In genomic region chr12:62656576-62657362, GRCh38 we compare ENCODE assay signal across 27 cellular contexts.
DNase-seq lines count a peak whose midpoint lies in the region; ATAC-seq, FAIRE-seq and TF ChIP-seq lines count a peak whose summit lies in the region.
"Had no signal": no experiment of that assay in that cellular context is flagged by ENCODE, and none has a peak within 500 bp of the region (broad histone marks: within the 10 kb centered on the region; RNA-seq: fewer than 3 reads in every experiment).

No MANE protein-coding gene starts in this region.

- H2AK5ac ChIP-seq in H1 (ENCODE audit: low read depth, low read length), result peak overlapping the region; percentile 96

- H3K9me3 ChIP-seq in NT2/D1 (ENCODE audit: insufficient read depth, low read length) (peaks cover 9% of the 10 kb centered on the region; the same call in 1 of the 2 replicates), H1 (ENCODE audit: insufficient read depth in 2 of 2, low read depth in 1 of 2, low read length in 1 of 2) (no peaks in the 10 kb centered on the region), upper lobe of right lung (no peaks in the 10 kb centered on the region)
- H3K9me3 ChIP-seq: Caco-2, gastroesophageal sphincter, lower lobe of right lung, SJCRH30, testis had no signal

- H3K79me1 ChIP-seq in H1 (ENCODE audit: low read depth, low read length), result no peaks in the 10 kb centered on the region

- H3K4me1 Mint-ChIP-seq in GM23338 (peaks cover 90% of the 10 kb centered on the region), nephron progenitor cell (peaks cover 70% of the 10 kb centered on the region)
- H3K4me1 Mint-ChIP-seq: activated B cell treated with CpG ODN at 0.5 μM for 24 hours had no signal

- H2AFZ ChIP-seq in GM23338 (no peak overlapping the region), H1 (ENCODE audit: low read length) (no peak overlapping the region)

- H3K27me3 Mint-ChIP-seq in GM23338 (ENCODE audit: insufficient read depth, low read depth, poor library complexity) (peaks cover 49% of the 10 kb centered on the region), nephron progenitor cell (ENCODE audit: low read depth, poor library complexity) (peaks cover 3% of the 10 kb centered on the region)
- H3K27me3 Mint-ChIP-seq: activated B cell treated with CpG ODN at 0.5 μM for 24 hours had no signal

- H3K27ac Mint-ChIP-seq in GM23338, result peak overlapping the region; percentile 33; the same call in 1 of the 2 replicates
- peak overlapping the region; percentile 92 for H3K27ac Mint-ChIP-seq in nephron progenitor cell
- H3K27ac Mint-ChIP-seq: activated B cell treated with CpG ODN at 0.5 μM for 24 hours; activated naive CD4-positive, alpha-beta T cell treated with anti-CD3 and anti-CD28 coated beads for 36 hours had no signal

- H3K9me2 ChIP-seq in GM23338 (ENCODE audit: insufficient read depth), result no peaks in the 10 kb centered on the region

- no peak overlapping the region for H4K8ac ChIP-seq in H1 (ENCODE audit: extremely low read depth, insufficient read depth, low read length)

- POLR2A ChIA-PET in H1 (lab: Charles Lee; ENCODE audit: partially characterized antibody), result interaction anchor here (0.9 to 2.2 kb wide), 6 partner anchors 17 to 54 kb away, joined by 4 to 13 read pairs (median 4); no protein-coding TSS in a partner anchor

- no peaks in the 10 kb centered on the region for H4K20me1 ChIP-seq in GM23338 (replicated peaks; ENCODE audit: insufficient read depth)
- no peaks in the 10 kb centered on the region for H4K20me1 ChIP-seq in H1 (replicated peaks in 1 of 2; ENCODE audit: control insufficient read depth in 1 of 2, insufficient read depth in 2 of 2, low read length in 2 of 2)
- H4K20me1 ChIP-seq: BLaER1 treated with 17β-estradiol and CSF1 and Interleukin-3, amounts not matched to agents 10 nM and 100 nM had no signal

- intact Hi-C loops in upper lobe of right lung (cut with DNase I), result no loop called here

- H3K27me3 ChIP-seq in GM23338 (ENCODE audit: insufficient read depth), result peaks cover 18% of the 10 kb centered on the region; the same call in 1 of the 2 replicates
- H3K27me3 ChIP-seq in NT2/D1 (ENCODE audit: insufficient read depth, insufficient read length), result no peaks in the 10 kb centered on the region
- peaks cover 5 to 19% (median 14%) of the 10 kb centered on the region in 4 experiments for H3K27me3 ChIP-seq in H1 (replicated peaks in 1 of 4; ENCODE audit: control insufficient read depth in 3 of 4, extremely low read depth in 1 of 4, insufficient read depth in 3 of 4, low read length in 3 of 4)
- no peaks in the 10 kb centered on the region for H3K27me3 ChIP-seq in upper lobe of right lung
- H3K27me3 ChIP-seq: BLaER1 treated with 17β-estradiol and CSF1 and Interleukin-3, amounts not matched to agents 10 nM and 100 nM; cardiac muscle cell; gastroesophageal sphincter; SJCRH30; testis had no signal

- peaks cover 8% of the 10 kb centered on the region; the same call in 2 of the 3 replicates for H3K9me3 Mint-ChIP-seq in GM23338
- peaks cover 14% of the 10 kb centered on the region for H3K9me3 Mint-ChIP-seq in nephron progenitor cell
- H3K9me3 Mint-ChIP-seq: activated naive CD4-positive, alpha-beta T cell treated with anti-CD3 and anti-CD28 coated beads for 36 hours had no signal

- H3K23ac ChIP-seq in H1 (ENCODE audit: insufficient read length), result no peak overlapping the region

- peaks cover 17% of the 10 kb centered on the region for H3F3A ChIP-seq in GM23338 (replicated peaks; ENCODE audit: low read depth)

- no peak for TF ChIP-seq EP300 in H1 (IDR thresholded peaks at IDR 0.05; ENCODE audit: borderline replicate concordance in 1 of 2, low read depth in 2 of 2, low read length in 2 of 2)

- H3K4me3 Mint-ChIP-seq in GM23338 (peak overlapping the region; percentile 18; the same call in 1 of the 3 replicates), nephron progenitor cell (no peak overlapping the region)
- H3K4me3 Mint-ChIP-seq: activated B cell treated with CpG ODN at 0.5 μM for 24 hours; activated naive CD4-positive, alpha-beta T cell treated with anti-CD3 and anti-CD28 coated beads for 36 hours had no signal

- TF ChIP-seq RAD21 in H1 (IDR thresholded peaks at IDR 0.05 in 1 of 2, conservative IDR thresholded peaks at IDR 0.05 in 1 of 2; ENCODE audit: low read depth in 2 of 2, low read length in 2 of 2), result no peak

- peak overlapping the region; percentile 24 for H3K4me2 ChIP-seq in GM23338
- peak overlapping the region; percentile 9 to 37; a peak in 3 of 4 replicates for H3K4me2 ChIP-seq in H1 (ENCODE audit: insufficient read depth in 1 of 2, low read depth in 2 of 2, low read length in 2 of 2)
- H3K4me2 ChIP-seq: BLaER1 treated with 17β-estradiol and CSF1 and Interleukin-3, amounts not matched to agents 10 nM and 100 nM had no signal

- H3K79me2 ChIP-seq in GM23338 (replicated peaks; ENCODE audit: insufficient read depth) (no peaks in the 10 kb centered on the region), H1 (ENCODE audit: control insufficient read depth in 1 of 2, insufficient read depth in 2 of 2, low read length in 2 of 2) (no peaks in the 10 kb centered on the region)

- H3K27ac ChIP-seq in GM23338 (ENCODE audit: low read depth) (peak overlapping the region; percentile 77; the same call in 1 of the 2 replicates), H1 (ENCODE audit: low read depth, low read length) (peak overlapping the region; percentile 38; the same call in 1 of the 2 replicates), upper lobe of right lung (no peak overlapping the region)
- H3K27ac ChIP-seq: BLaER1 treated with 17β-estradiol and CSF1 and Interleukin-3, amounts not matched to agents 10 nM and 100 nM; cardiac muscle cell; gastroesophageal sphincter; lower lobe of right lung; SJCRH30; testis had no signal

- H3K4ac ChIP-seq in H1 (replicated peaks; ENCODE audit: insufficient read length, low read depth, low read length), result peak overlapping the region; percentile 39

- no peaks in the 10 kb centered on the region for H3K23me2 ChIP-seq in H1 (ENCODE audit: low read depth, low read length)

- WGBS in H1 (ENCODE audit: extremely low coverage in 1 of 2, insufficient coverage in 1 of 2, insufficient read length in 1 of 2, insufficient replicate concordance in 2 of 2, low coverage in 1 of 2, low lambda C conversion rate in 2 of 2, missing lambda C conversion rate in 1 of 2), 2 experiments, result 45% methylated on average over 6 of the region's 6 CpGs; no CpG with 5 or more reads in 1 of the 2 experiments

- peak overlapping the region; percentile 0 for H3K14ac ChIP-seq in H1 (ENCODE audit: insufficient read length)

- no peak overlapping the region for H3K4me3 ChIP-seq in GM23338
- no peak overlapping the region for H3K4me3 ChIP-seq in NT2/D1 (ENCODE audit: insufficient read length, low read depth)
- H3K4me3 ChIP-seq in H1 (ENCODE audit: extremely low read depth in 1 of 4, insufficient read depth in 2 of 4, low read depth in 3 of 4, low read length in 4 of 4), result no peak overlapping the region; a peak in 2 of 8 replicates
- H3K4me3 ChIP-seq in upper lobe of right lung, result no peak overlapping the region
- H3K4me3 ChIP-seq: BLaER1 treated with 17β-estradiol and CSF1 and Interleukin-3, amounts not matched to agents 10 nM and 100 nM; cardiac muscle cell; gastroesophageal sphincter; lower lobe of right lung; SJCRH30; testis had no signal

- H3K18ac ChIP-seq in H1 (ENCODE audit: extremely low read depth, low read length), result peak overlapping the region; percentile 85

- no peak overlapping the region for H2BK15ac ChIP-seq in H1 (ENCODE audit: low read length)

- H4K5ac ChIP-seq in H1 (ENCODE audit: insufficient read length, low read depth, low read length), result peak overlapping the region; percentile 20

- FAIRE-seq in H1 (lab: Jason Lieb, UNC), result peak; percentile 28
- FAIRE-seq: endothelial cell of umbilical vein, HepG2, RCC 7860, urothelium cell line had no signal

- TF ChIP-seq CTCF in GM23338 (conservative IDR thresholded peaks at IDR 0.05; ENCODE audit: low read depth in 2 of 2) (no peak), H1 (IDR thresholded peaks at IDR 0.05; ENCODE audit: control extremely low read depth in 1 of 3, insufficient read depth in 1 of 3, low read depth in 1 of 3, low read length in 3 of 3) (no peak), nephron progenitor cell (IDR thresholded peaks at IDR 0.05) (no peak), upper lobe of right lung (IDR thresholded peaks at IDR 0.05) (no peak)

- ATAC-seq in GM23338 (peak; percentile 8), HG02678 (IDR thresholded peaks at IDR 0.05; ENCODE audit: unreplicated experiment) (no peak), upper lobe of right lung (no peak), HG03521 (IDR thresholded peaks at IDR 0.05; ENCODE audit: unreplicated experiment) (no peak)
- ATAC-seq: gastroesophageal sphincter, HepG2, lower lobe of right lung had no signal

- no peak overlapping the region for H3K56ac ChIP-seq in H1 (replicated peaks; ENCODE audit: insufficient read length, low read depth, low read length)

- H2BK20ac ChIP-seq in H1 (ENCODE audit: low read length), result peak overlapping the region; percentile 93; the same call in 1 of the 2 replicates

- peak overlapping the region; percentile 93 for H2BK120ac ChIP-seq in H1 (replicated peaks; ENCODE audit: low read depth, low read length)

- H3K36me3 Mint-ChIP-seq in GM23338 (ENCODE audit: low read depth), result peaks cover 32% of the 10 kb centered on the region
- peaks cover 33% of the 10 kb centered on the region for H3K36me3 Mint-ChIP-seq in nephron progenitor cell (ENCODE audit: low read depth)

- CTCF ChIA-PET in H1 (lab: Charles Lee; ENCODE audit: partially characterized antibody), result interaction anchor here (0.6 to 2.2 kb wide), 9 partner anchors 10 to 533 kb away, joined by 3 to 8 read pairs (median 3); no protein-coding TSS in a partner anchor

- H3K9ac ChIP-seq in NT2/D1 (ENCODE audit: insufficient read length, low read depth), result peak overlapping the region; percentile 26
- peak overlapping the region in 1 of 4 experiments; percentile 4; a peak in 2 of 7 replicates for H3K9ac ChIP-seq in H1 (replicated peaks in 1 of 4; ENCODE audit: extremely low read depth in 1 of 4, low read depth in 3 of 4, low read length in 3 of 4)
- H3K9ac ChIP-seq: BLaER1 treated with 17β-estradiol and CSF1 and Interleukin-3, amounts not matched to agents 10 nM and 100 nM had no signal

- H3K36me3 ChIP-seq in GM23338 (ENCODE audit: insufficient read depth), result no peaks in the 10 kb centered on the region
- no peaks in the 10 kb centered on the region for H3K36me3 ChIP-seq in NT2/D1 (ENCODE audit: insufficient read depth, insufficient read length, low read length)
- no peaks in the 10 kb centered on the region for H3K36me3 ChIP-seq in H1 (ENCODE audit: control insufficient read depth in 2 of 4, insufficient read depth in 4 of 4, low read length in 3 of 4)
- no peaks in the 10 kb centered on the region for H3K36me3 ChIP-seq in upper lobe of right lung
- H3K36me3 ChIP-seq: BLaER1 treated with 17β-estradiol and CSF1 and Interleukin-3, amounts not matched to agents 10 nM and 100 nM; cardiac muscle cell; gastroesophageal sphincter; lower lobe of right lung; SJCRH30 had no signal

- peak overlapping the region; percentile 96 for H4K91ac ChIP-seq in H1 (replicated peaks; ENCODE audit: insufficient read length, low read length)

- TF ChIP-seq POLR2A in H1 (IDR thresholded peaks at IDR 0.05; ENCODE audit: control extremely low read depth in 1 of 2, low read depth in 2 of 2, low read length in 2 of 2), result no peak

- peak; percentile 68 for DNase-seq in GM23338 (ENCODE audit: low spot score)
- DNase-seq in NT2/D1 (ENCODE audit: low read depth, low spot score), result no peak
- no peak for DNase-seq in H1 (ENCODE audit: low read depth in 1 of 2, low spot score in 2 of 2)
- no peak for DNase-seq in nephron progenitor cell
- DNase-seq in upper lobe of right lung, result no peak
- no peak for DNase-seq in central memory CD4-positive, alpha-beta T cell
- DNase-seq: activated B cell treated with CpG ODN at 0.5 μM for 24 hours; activated CD4-positive, alpha-beta T cell treated with anti-CD3 and anti-CD28 coated beads, Interleukin-2, amount 50 U/mL, for 4 hours; activated naive CD4-positive, alpha-beta T cell treated with anti-CD3 and anti-CD28 coated beads for 36 hours; amniotic stem cell; Caco-2; Kasumi-1; lower lobe of right lung; NCI-H2171; NCI-H510A; SJCRH30; stimulated activated naive CD4-positive, alpha-beta T cell treated with Interleukin-2 at 50 U/mL for 16 hours; testis had no signal

- H2BK12ac ChIP-seq in H1 (ENCODE audit: low read depth, low read length), result peak overlapping the region; percentile 89

- peaks cover 79% of the 10 kb centered on the region for H3K4me1 ChIP-seq in GM23338 (ENCODE audit: insufficient read depth)
- H3K4me1 ChIP-seq in NT2/D1 (ENCODE audit: insufficient read depth, insufficient read length), result peaks cover 17% of the 10 kb centered on the region
- peaks cover 37 to 61% (median 51%) of the 10 kb centered on the region in 4 experiments for H3K4me1 ChIP-seq in H1 (replicated peaks in 1 of 4; ENCODE audit: control insufficient read depth in 3 of 4, insufficient read depth in 4 of 4, low read length in 3 of 4)
- no peaks in the 10 kb centered on the region for H3K4me1 ChIP-seq in upper lobe of right lung
- H3K4me1 ChIP-seq: Caco-2, gastroesophageal sphincter, lower lobe of right lung, SJCRH30 had no signal

- H2BK5ac ChIP-seq in H1 (ENCODE audit: low read depth, low read length), result peak overlapping the region; percentile 84; the same call in 1 of the 2 replicates
